ENCODE assay signal across 1 cellular context in the genomic region with DNA sequence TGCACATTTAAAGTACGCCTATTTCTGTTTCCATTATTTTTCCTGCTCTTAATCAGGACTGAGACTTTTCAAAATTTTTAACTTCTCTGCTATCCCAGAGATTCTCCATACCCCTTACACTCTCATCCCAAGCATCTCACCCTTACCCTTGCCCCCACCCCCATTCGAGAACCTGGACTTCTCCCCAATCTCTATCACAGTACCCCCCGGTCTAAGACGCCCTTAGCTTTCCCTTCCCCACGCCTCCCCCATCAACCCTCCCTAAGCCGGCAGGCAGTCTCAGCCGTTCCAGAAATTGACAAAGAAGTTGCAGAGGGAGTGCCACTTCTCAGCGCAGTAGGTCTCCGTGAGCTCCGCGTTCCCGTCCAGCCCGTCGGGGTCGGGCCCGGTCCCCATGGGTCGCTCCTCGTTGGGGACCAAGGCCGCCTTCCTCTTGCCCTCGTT.
TF ChIP-seq lines count a peak whose summit lies in the region.

No MANE protein-coding gene starts in this region.

TF ChIP-seq in SK-N-SH, 30 proteins besides CTCF, POLR2A, EP300 and RAD21 (continued from another document):
- TF ChIP-seq, protein P1, sequence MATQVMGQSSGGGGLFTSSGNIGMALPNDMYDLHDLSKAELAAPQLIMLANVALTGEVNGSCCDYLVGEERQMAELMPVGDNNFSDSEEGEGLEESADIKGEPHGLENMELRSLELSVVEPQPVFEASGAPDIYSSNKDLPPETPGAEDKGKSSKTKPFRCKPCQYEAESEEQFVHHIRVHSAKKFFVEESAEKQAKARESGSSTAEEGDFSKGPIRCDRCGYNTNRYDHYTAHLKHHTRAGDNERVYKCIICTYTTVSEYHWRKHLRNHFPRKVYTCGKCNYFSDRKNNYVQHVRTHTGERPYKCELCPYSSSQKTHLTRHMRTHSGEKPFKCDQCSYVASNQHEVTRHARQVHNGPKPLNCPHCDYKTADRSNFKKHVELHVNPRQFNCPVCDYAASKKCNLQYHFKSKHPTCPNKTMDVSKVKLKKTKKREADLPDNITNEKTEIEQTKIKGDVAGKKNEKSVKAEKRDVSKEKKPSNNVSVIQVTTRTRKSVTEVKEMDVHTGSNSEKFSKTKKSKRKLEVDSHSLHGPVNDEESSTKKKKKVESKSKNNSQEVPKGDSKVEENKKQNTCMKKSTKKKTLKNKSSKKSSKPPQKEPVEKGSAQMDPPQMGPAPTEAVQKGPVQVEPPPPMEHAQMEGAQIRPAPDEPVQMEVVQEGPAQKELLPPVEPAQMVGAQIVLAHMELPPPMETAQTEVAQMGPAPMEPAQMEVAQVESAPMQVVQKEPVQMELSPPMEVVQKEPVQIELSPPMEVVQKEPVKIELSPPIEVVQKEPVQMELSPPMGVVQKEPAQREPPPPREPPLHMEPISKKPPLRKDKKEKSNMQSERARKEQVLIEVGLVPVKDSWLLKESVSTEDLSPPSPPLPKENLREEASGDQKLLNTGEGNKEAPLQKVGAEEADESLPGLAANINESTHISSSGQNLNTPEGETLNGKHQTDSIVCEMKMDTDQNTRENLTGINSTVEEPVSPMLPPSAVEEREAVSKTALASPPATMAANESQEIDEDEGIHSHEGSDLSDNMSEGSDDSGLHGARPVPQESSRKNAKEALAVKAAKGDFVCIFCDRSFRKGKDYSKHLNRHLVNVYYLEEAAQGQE (IDR thresholded peaks at IDR 0.05; ENCODE audit: low read depth, low read length) = no peak
